In the genomic region with DNA sequence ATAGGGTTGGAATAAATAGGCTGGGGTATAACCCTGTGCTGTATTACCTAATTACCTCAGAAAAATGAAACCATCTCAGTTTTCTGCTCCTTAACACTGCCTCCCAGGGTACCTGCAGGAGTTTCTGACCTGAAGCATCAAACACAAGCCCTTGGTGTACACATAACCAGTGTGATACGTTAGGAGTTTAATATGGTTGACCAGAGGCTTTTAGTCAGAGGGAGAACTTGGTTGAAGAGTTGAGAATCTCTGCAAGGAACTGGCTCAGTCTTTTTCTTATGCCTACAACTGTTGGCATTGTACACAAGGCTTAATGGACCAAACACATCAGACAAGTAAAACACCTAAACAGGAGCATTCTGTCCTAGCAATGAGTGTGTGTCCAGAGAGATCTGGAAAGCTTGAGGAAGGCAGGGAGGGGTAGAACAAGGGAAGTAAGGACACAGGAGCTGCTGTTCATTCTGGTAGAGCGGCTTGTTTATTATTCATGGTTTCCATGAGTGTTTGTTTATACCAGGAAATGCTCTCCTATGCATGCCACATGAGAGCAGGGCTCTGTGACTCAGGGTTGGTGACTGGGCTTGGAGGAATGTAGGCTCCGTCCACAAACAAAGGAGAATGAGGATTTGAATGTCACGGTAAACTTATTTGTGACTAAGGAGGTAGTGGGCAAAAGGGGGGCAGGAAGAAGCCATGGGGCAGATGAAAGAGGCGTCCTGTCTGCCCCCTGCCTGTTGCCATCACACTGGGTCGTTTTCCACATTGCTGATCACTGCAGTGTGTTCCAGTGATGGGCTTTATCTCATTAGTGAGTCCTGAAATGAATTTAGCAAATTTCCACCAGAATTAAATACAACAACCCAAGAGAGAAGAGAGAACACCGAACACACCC, we compare ENCODE assay signal across 1 cellular context.
A peak's percentile ranks its signal among the peaks of the same experiment; 100 is the strongest.
TF ChIP-seq lines count a peak whose summit lies in the region.

No MANE protein-coding gene starts in this region.

TF ChIP-seq in SK-N-SH, 30 proteins besides CTCF, POLR2A, EP300 and RAD21 (continued from another document):
- TF ChIP-seq, protein P1, sequence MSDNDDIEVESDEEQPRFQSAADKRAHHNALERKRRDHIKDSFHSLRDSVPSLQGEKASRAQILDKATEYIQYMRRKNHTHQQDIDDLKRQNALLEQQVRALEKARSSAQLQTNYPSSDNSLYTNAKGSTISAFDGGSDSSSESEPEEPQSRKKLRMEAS (IDR thresholded peaks at IDR 0.05; ENCODE audit: low read depth): peak; percentile 61; the same call in 1 of the 2 replicates
- peak; percentile 61; the same call in 1 of the 2 replicates for TF ChIP-seq TCF12 (IDR thresholded peaks at IDR 0.05)
- no peak for TF ChIP-seq NFIC (IDR thresholded peaks at IDR 0.05; ENCODE audit: borderline replicate concordance)
- peak; percentile 64; the same call in 1 of the 2 replicates for TF ChIP-seq ELF1 (IDR thresholded peaks at IDR 0.05)
- TF ChIP-seq MXI1 (IDR thresholded peaks at IDR 0.05; ENCODE audit: low read depth, low read length): no peak
TF ChIP-seq in SK-N-SH: peak in this region for 6.
